ENCODE assay signal across 1 cellular context in genomic region chr21:44583800-44584147, GRCh38.
TF ChIP-seq lines count a peak whose summit lies in the region.

No MANE protein-coding gene starts in this region.

TF ChIP-seq in SK-N-SH, 30 proteins besides CTCF, POLR2A, EP300 and RAD21 (continued from another document):
- TF ChIP-seq MEF2A (IDR thresholded peaks at IDR 0.05; ENCODE audit: borderline replicate concordance, low read depth): no peak
